Comparison of ENCODE assay signal across 8 cellular contexts in genomic region chrX:72100824-72101351, GRCh38. TPM values are rescaled to one million over a fixed set of nuclear protein-coding genes. Genes with fewer than 3 reads are reported as not detected.
DNase-seq lines count a peak whose midpoint lies in the region; ATAC-seq lines count a peak whose summit lies in the region.

No MANE protein-coding gene starts in this region.

- peak; percentile 69 for ATAC-seq in GM19438 (IDR thresholded peaks at IDR 0.05; ENCODE audit: low read depth, unreplicated experiment)
- ATAC-seq in HG03342 (IDR thresholded peaks at IDR 0.05; ENCODE audit: unreplicated experiment), result peak; percentile 66
- peak; percentile 56 for ATAC-seq in esophagus mucosa

- peak; percentile 54 for DNase-seq in activated CD4-positive, CD25-positive, alpha-beta regulatory T cell treated with anti-CD3 and anti-CD28 coated beads, Interleukin-2, amount 50 U/mL, for 72 hours
- DNase-seq in stimulated activated CD8-positive, alpha-beta memory T cell treated with anti-CD3 and anti-CD28 coated beads, Interleukin-4, amount 100 ng/mL, for 4 hours (ENCODE audit: low read depth in 2 of 2, low spot score in 1 of 2), result peak; percentile 15 to 55
- DNase-seq in COLO668 (lab: John Stamatoyannopoulos, UW; ENCODE audit: unreplicated experiment) (no peak), hippocampal formation (lab: John Stamatoyannopoulos, UW) (no peak), COLO829 (ENCODE audit: low spot score) (no peak)

RNA-seq across cellular contexts. Expression of gene RTL5, which starts 30.8 kb away (rescaled TPM):
- 0.20 TPM for total RNA-seq in esophagus mucosa

Comparison
In these comparisons a context has a peak if more than half of its experiments do, and no peak if none do; other contexts are left out.
1. DNase-seq: peak in activated CD4-positive, CD25-positive, alpha-beta regulatory T cell treated with anti-CD3 and anti-CD28 coated beads, Interleukin-2, amount 50 U/mL, for 72 hours (single experiment) and stimulated activated CD8-positive, alpha-beta memory T cell treated with anti-CD3 and anti-CD28 coated beads, Interleukin-4, amount 100 ng/mL, for 4 hours (2 of 2); none in COLO668 (single experiment), hippocampal formation (0 of 2) and COLO829 (single experiment).
2. Peak in every context shown above with its lines, with median percentiles within 50 percentile points of each other: ATAC-seq.